ENCODE assay signal across 23 cellular contexts in genomic region chrX:13261348-13261747, GRCh38. TPM values are rescaled to one million over a fixed set of nuclear protein-coding genes. Genes with fewer than 3 reads are reported as not detected.
DNase-seq lines count a peak whose midpoint lies in the region; ATAC-seq, FAIRE-seq and TF ChIP-seq lines count a peak whose summit lies in the region.
"Had no signal": no experiment of that assay in that cellular context is flagged by ENCODE, and none has a peak within 500 bp of the region (broad histone marks: within the 10 kb centered on the region; RNA-seq: fewer than 3 reads in every experiment).

No MANE protein-coding gene starts in this region.

- TF ChIP-seq POLR2A in GM12891 (IDR thresholded peaks at IDR 0.05; ENCODE audit: low read depth, low read length) (no peak), upper lobe of left lung (IDR thresholded peaks at IDR 0.05) (no peak)

- H3K9ac ChIP-seq in colonic mucosa (ENCODE audit: low read depth in 2 of 2, low read length in 2 of 2), result no peak overlapping the region
- no peak overlapping the region for H3K9ac ChIP-seq in mucosa of rectum (ENCODE audit: low read depth in 1 of 2, low read length in 2 of 2)

- TF ChIP-seq CTCF in colonic mucosa (IDR thresholded peaks at IDR 0.05) (no peak), GM13976 (IDR thresholded peaks at IDR 0.05; ENCODE audit: borderline replicate concordance, control extremely low read depth, extremely low read depth, insufficient read depth, missing control alignments) (no peak), upper lobe of left lung (IDR thresholded peaks at IDR 0.05) (no peak)

- no peaks in the 10 kb centered on the region for H3K27me3 ChIP-seq in colonic mucosa
- H3K27me3 ChIP-seq in mucosa of rectum (ENCODE audit: control insufficient read depth in 2 of 2, insufficient read depth in 2 of 2, low read length in 2 of 2), result peaks cover 0 to 3% of the 10 kb centered on the region in 2 donors
- no peaks in the 10 kb centered on the region for H3K27me3 ChIP-seq in upper lobe of left lung

- DNase-seq in GM12891 (ENCODE audit: insufficient read length, low spot score) (no peak), colonic mucosa (no peak), GM13976 (ENCODE audit: low spot score) (no peak), upper lobe of left lung (no peak)
- DNase-seq: 8988T; C1 segment of cervical spinal cord; Calu3; CD4-positive, alpha-beta memory T cell; COR-L47; DMS53; DMS79 treated with DMSO at 0.1 percent for 48 hours; GF-D8; H9 had no signal

- H3K4me1 ChIP-seq in colonic mucosa (no peaks in the 10 kb centered on the region), mucosa of rectum (ENCODE audit: control insufficient read depth in 2 of 2, insufficient read depth in 2 of 2, low read length in 2 of 2) (peaks cover 0 to 12% of the 10 kb centered on the region in 2 donors), upper lobe of left lung (no peaks in the 10 kb centered on the region)

- TF ChIP-seq EP300 in upper lobe of left lung (IDR thresholded peaks at IDR 0.05), result no peak

- intact Hi-C loops in colonic mucosa (cut with DNase I), result no loop called here

- no peak for ATAC-seq in GM21515 (IDR thresholded peaks at IDR 0.05; ENCODE audit: unreplicated experiment)
- no peak for ATAC-seq in HG03095 (IDR thresholded peaks at IDR 0.05; ENCODE audit: unreplicated experiment)
- no peak for ATAC-seq in upper lobe of left lung (ENCODE audit: low FRiP score in 2 of 2)
- ATAC-seq: GM23338, HCT116 had no signal

- H3K27ac ChIP-seq in colonic mucosa (peak overlapping the region; percentile 52), mucosa of rectum (ENCODE audit: low read depth in 2 of 2, low read length in 2 of 2) (peak overlapping the region; percentile 62 to 65), upper lobe of left lung (no peak overlapping the region)

- in situ Hi-C loops in GM13976 (cut with MboI; ENCODE audit: low sequenced_read_pairs, unreplicated experiment), result loop anchor here (10.0 to 25.0 kb wide), 2 partner anchors 203 to 274 kb away; partner anchors contain the start of gene TMSB4X

- WGBS in upper lobe of left lung, 2 donors, result 90 to 95% methylated on average over 5 of the region's 5 CpGs

- H3K4me3 ChIP-seq in colonic mucosa (no peak overlapping the region), mucosa of rectum (ENCODE audit: low read length in 2 of 2) (no peak overlapping the region), upper lobe of left lung (no peak overlapping the region)
- H3K4me3 ChIP-seq: GM23338 had no signal

- FAIRE-seq in GM12891 (lab: Jason Lieb, UNC), result peak; percentile 76

- H3K36me3 ChIP-seq in colonic mucosa, result no peaks in the 10 kb centered on the region
- no peaks in the 10 kb centered on the region for H3K36me3 ChIP-seq in mucosa of rectum (ENCODE audit: control insufficient read depth in 2 of 2, insufficient read depth in 2 of 2, low read length in 2 of 2)
- no peaks in the 10 kb centered on the region for H3K36me3 ChIP-seq in upper lobe of left lung

- H3K9me3 ChIP-seq in colonic mucosa (no peaks in the 10 kb centered on the region), mucosa of rectum (ENCODE audit: control insufficient read depth in 2 of 2, low read length in 2 of 2) (no peaks in the 10 kb centered on the region), upper lobe of left lung (no peaks in the 10 kb centered on the region)

TF ChIP-seq in GM12891, 5 proteins besides CTCF, POLR2A, EP300 and RAD21:
- TF ChIP-seq SPI1 (IDR thresholded peaks at IDR 0.05; ENCODE audit: low read depth, low read length), result no peak
- no peak for TF ChIP-seq TAF1 (IDR thresholded peaks at IDR 0.05; ENCODE audit: low read depth, low read length)
- no peak for TF ChIP-seq POU2F2 (IDR thresholded peaks at IDR 0.05; ENCODE audit: low read depth, low read length)
- TF ChIP-seq PAX5 (IDR thresholded peaks at IDR 0.05; ENCODE audit: insufficient read depth, low read length, severe bottlenecking), result no peak
- no peak for TF ChIP-seq POLR2AphosphoS5 (IDR thresholded peaks at IDR 0.05; ENCODE audit: low read depth, low read length)

RNA-seq across cellular contexts. Expression of gene ATXN3L, which starts 58.5 kb away (rescaled TPM):
- polyA plus RNA-seq in GM12891 (2012; ENCODE audit: low read depth, missing spikeins), result 0.08 TPM
- total RNA-seq in colonic mucosa (not detected), upper lobe of left lung (not detected)
- total RNA-seq: A673; Calu3; CD4-positive, alpha-beta memory T cell; Daoy; G401; GM23338; H4; H9 had no signal
- polyA plus RNA-seq: BJ; CD4-positive, alpha-beta memory T cell; GM23338 had no signal

Comparison
In these comparisons a context has a peak if more than half of its experiments do, and no peak if none do; other contexts are left out.
1. H3K27ac ChIP-seq: peak in colonic mucosa (single experiment) and mucosa of rectum (2 of 2); none in upper lobe of left lung (0 of 4).